23 cellular contexts compared by ENCODE assay signal in genomic region chr5:158877706-158878105, GRCh38.
A peak's percentile ranks its signal among the peaks of the same experiment; 100 is the strongest.
DNase-seq lines count a peak whose midpoint lies in the region; TF ChIP-seq lines count a peak whose summit lies in the region.
"Had no signal": no experiment of that assay in that cellular context is flagged by ENCODE, and none has a peak within 500 bp of the region (broad histone marks: within the 10 kb centered on the region; RNA-seq: fewer than 3 reads in every experiment).

No MANE protein-coding gene starts in this region.

- H3K4me3 Mint-ChIP-seq in IgD-negative memory B cell (peak overlapping the region in 3 of 4 donors; percentile 15 to 84 (median 83)), osteocyte (ENCODE audit: unreplicated experiment) (no peak overlapping the region)
- H3K4me3 Mint-ChIP-seq: activated CD4-positive, alpha-beta memory T cell treated with anti-CD3 and anti-CD28 coated beads for 36 hours; activated naive CD4-positive, alpha-beta T cell treated with anti-CD3 and anti-CD28 coated beads, Interleukin-2, amount 10 ng/mL, durations not matched to agents 7 days and 5 days; activated T-helper 1 cell treated with anti-CD3 and anti-CD28 coated beads, Interleukin-12 subunit alpha, Interleukin-12 subunit beta, Interleukin-2, Interleukin-4 antibody, amounts not matched to agents 30 ng/mL and 10 ng/mL and 1 ng/mL, durations not matched to agents 14 hours and 24 hours and 36 hours; CD4-positive, alpha-beta T cell; effector memory CD8-positive, alpha-beta T cell; naive thymus-derived CD4-positive, alpha-beta T cell had no signal

- H3K27me3 Mint-ChIP-seq in IgD-negative memory B cell (no peaks in the 10 kb centered on the region), osteocyte (ENCODE audit: unreplicated experiment) (no peaks in the 10 kb centered on the region)
- H3K27me3 Mint-ChIP-seq: activated naive CD4-positive, alpha-beta T cell treated with anti-CD3 and anti-CD28 coated beads, Interleukin-2, amount 10 ng/mL, durations not matched to agents 7 days and 5 days; CD4-positive, alpha-beta T cell had no signal

- H3K36me3 Mint-ChIP-seq in IgD-negative memory B cell, result no peaks in the 10 kb centered on the region
- H3K36me3 Mint-ChIP-seq in osteocyte (ENCODE audit: unreplicated experiment), result peaks cover 3% of the 10 kb centered on the region
- H3K36me3 Mint-ChIP-seq: activated CD4-positive, alpha-beta memory T cell treated with anti-CD3 and anti-CD28 coated beads for 36 hours; activated naive CD4-positive, alpha-beta T cell treated with anti-CD3 and anti-CD28 coated beads, Interleukin-2, amount 10 ng/mL, durations not matched to agents 7 days and 5 days had no signal

- no peaks in the 10 kb centered on the region for H3K9me3 ChIP-seq in BLaER1
- H3K9me3 ChIP-seq: breast epithelium had no signal

- peaks cover 100% of the 10 kb centered on the region for H3K4me1 ChIP-seq in BLaER1
- H3K4me1 ChIP-seq: breast epithelium had no signal

- DNase-seq in dermis blood vessel endothelial cell, result peak; percentile 57
- no peak for DNase-seq in osteocyte (ENCODE audit: extremely low spot score, unreplicated experiment)
- DNase-seq in activated effector memory CD4-positive, alpha-beta T cell treated with anti-CD3 and anti-CD28 coated beads, Interleukin-2, amount 50 U/mL, for 16 hours, result no peak
- no peak for DNase-seq in stimulated activated CD4-positive, alpha-beta T cell treated with anti-CD3 and anti-CD28 coated beads, Interleukin-2, amount 100 ng/mL, for 24 hours
- no peak for DNase-seq in KBM-7
- no peak for DNase-seq in amygdala (lab: John Stamatoyannopoulos, UW)
- DNase-seq: activated CD4-positive, alpha-beta memory T cell treated with anti-CD3 and anti-CD28 coated beads for 36 hours; activated CD8-positive, alpha-beta memory T cell treated with anti-CD3 and anti-CD28 coated beads, Interleukin-2, amount 50 U/mL, for 4 hours; activated naive CD4-positive, alpha-beta T cell treated with anti-CD3 and anti-CD28 coated beads, Interleukin-2, amount 10 ng/mL, durations not matched to agents 7 days and 5 days; amniotic stem cell; CD4-positive, alpha-beta T cell; effector memory CD8-positive, alpha-beta T cell; erythroblast; naive thymus-derived CD4-positive, alpha-beta T cell; NCI-H1417; NCI-H2081; NCI-H345; nucleus accumbens; trophoblast cell had no signal

- H3K27me3 ChIP-seq in BLaER1, result no peaks in the 10 kb centered on the region
- H3K27me3 ChIP-seq: breast epithelium had no signal

- no peak overlapping the region for H3K4me3 ChIP-seq in BLaER1
- H3K4me3 ChIP-seq: breast epithelium had no signal

- H3K27ac ChIP-seq in BLaER1, result no peak overlapping the region

- no peak for TF ChIP-seq CTCF in osteocyte (IDR thresholded peaks at IDR 0.05)

- in situ Hi-C loops in KBM-7 (cut with MboI; ENCODE audit: low pct_unique_long_range_greater_than_20kb, low sequenced_read_pairs), result no loop called here

- H3K27ac Mint-ChIP-seq in IgD-negative memory B cell (peak overlapping the region; percentile 86 to 91 (median 88)), osteocyte (ENCODE audit: unreplicated experiment) (peak overlapping the region; percentile 86)
- H3K27ac Mint-ChIP-seq: activated CD4-positive, alpha-beta memory T cell treated with anti-CD3 and anti-CD28 coated beads for 36 hours; activated naive CD4-positive, alpha-beta T cell treated with anti-CD3 and anti-CD28 coated beads, Interleukin-2, amount 10 ng/mL, durations not matched to agents 7 days and 5 days; CD4-positive, alpha-beta T cell; effector memory CD8-positive, alpha-beta T cell; naive thymus-derived CD4-positive, alpha-beta T cell had no signal

- H3K9me3 Mint-ChIP-seq in IgD-negative memory B cell (no peaks in the 10 kb centered on the region), osteocyte (ENCODE audit: unreplicated experiment) (no peaks in the 10 kb centered on the region)
- H3K9me3 Mint-ChIP-seq: activated CD4-positive, alpha-beta memory T cell treated with anti-CD3 and anti-CD28 coated beads for 36 hours; activated naive CD4-positive, alpha-beta T cell treated with anti-CD3 and anti-CD28 coated beads, Interleukin-2, amount 10 ng/mL, durations not matched to agents 7 days and 5 days; activated T-helper 1 cell treated with anti-CD3 and anti-CD28 coated beads, Interleukin-12 subunit alpha, Interleukin-12 subunit beta, Interleukin-2, Interleukin-4 antibody, amounts not matched to agents 30 ng/mL and 10 ng/mL and 1 ng/mL, durations not matched to agents 14 hours and 24 hours and 36 hours; CD4-positive, alpha-beta T cell; effector memory CD8-positive, alpha-beta T cell had no signal

- H3K4me2 ChIP-seq in BLaER1, result peak overlapping the region; percentile 67

- H3K4me1 Mint-ChIP-seq in IgD-negative memory B cell, result peaks cover 80 to 87% (median 84%) of the 10 kb centered on the region in 3 donors
- H3K4me1 Mint-ChIP-seq in osteocyte (ENCODE audit: unreplicated experiment), result peaks cover 88% of the 10 kb centered on the region

- H4K20me1 ChIP-seq in BLaER1, result peaks cover 100% of the 10 kb centered on the region

- peak overlapping the region; percentile 4; the same call in 1 of the 2 replicates for H3K9ac ChIP-seq in BLaER1

- peaks cover 80% of the 10 kb centered on the region for H3K36me3 ChIP-seq in BLaER1
- H3K36me3 ChIP-seq: breast epithelium had no signal
